ENCODE assay signal across 28 cellular contexts in genomic region chr15:80787238-80787805, GRCh38. TPM values are rescaled to one million over a fixed set of nuclear protein-coding genes. Genes with fewer than 3 reads are reported as not detected.
DNase-seq lines count a peak whose midpoint lies in the region; ATAC-seq, FAIRE-seq and TF ChIP-seq lines count a peak whose summit lies in the region.
"Had no signal": no experiment of that assay in that cellular context is flagged by ENCODE, and none has a peak within 500 bp of the region (broad histone marks: within the 10 kb centered on the region; RNA-seq: fewer than 3 reads in every experiment).

No MANE protein-coding gene starts in this region.

- CTCF ChIA-PET in AG04449 (lab: Yijun Ruan, JAX) (interaction anchor here (1.0 to 8.2 kb wide), 9 partner anchors 9 to 478 kb away, joined by 3 to 69 read pairs (median 4); partner anchors contain the start of gene CEMIP), K562 (lab: Yijun Ruan, JAX; ENCODE audit: low intra/inter-chr PET ratio) (no interaction called here)

- intact Hi-C loops in K562 (cut with micrococcal nuclease) = no loop called here

- H3K27me3 ChIP-seq in H7 (ENCODE audit: control insufficient read depth, insufficient read depth, low read length) = no peaks in the 10 kb centered on the region
- H3K27me3 ChIP-seq in K562 (ENCODE audit: control insufficient read depth in 2 of 2, insufficient read depth in 2 of 2, low read length in 2 of 2) = peaks cover 5 to 21% of the 10 kb centered on the region in 2 experiments; a peak in 3 of 5 replicates
- H3K27me3 ChIP-seq: brain microvascular endothelial cell, upper lobe of left lung had no signal

- H3K79me2 ChIP-seq in K562 (ENCODE audit: control insufficient read depth, insufficient read depth, low read length) = no peaks in the 10 kb centered on the region

- no TSS peak for BruUV-seq in K562 (replicated peaks; lab: Mats Ljungman, UMichigan)

- POLR2A ChIA-PET in AG04449 (lab: Yijun Ruan, JAX) (interaction anchor here (0.9 to 2.6 kb wide), 3 partner anchors 8 to 308 kb away, joined by 3 to 10 read pairs (median 3); partner anchors contain the start of gene CEMIP), K562 (lab: Yijun Ruan, JAX) (no interaction called here)

- H3K9me3 ChIP-seq in K562 (replicated peaks; ENCODE audit: control insufficient read depth, insufficient read depth, low read depth, low read length) = no peaks in the 10 kb centered on the region
- H3K9me3 ChIP-seq: A549, adrenal gland, psoas muscle, upper lobe of left lung had no signal

- peaks cover 6% of the 10 kb centered on the region; the same call in 1 of the 2 replicates for H4K20me1 ChIP-seq in K562 (replicated peaks; ENCODE audit: control insufficient read depth, insufficient read depth, low read length)

- H3K4me3 ChIP-seq in AG04449 (ENCODE audit: low read depth, low read length) (no peak overlapping the region), H7 (ENCODE audit: insufficient read depth, low read depth, low read length) (no peak overlapping the region), K562 (no peak overlapping the region)
- H3K4me3 ChIP-seq: A549, adrenal gland, coronary artery, psoas muscle, upper lobe of left lung had no signal

- WGBS in K562 (ENCODE audit: insufficient coverage, low coverage, missing lambda C conversion rate) = 3% methylated on average over 3 of the region's 3 CpGs

- no peak for TF ChIP-seq RAD21 in K562 (CRISPR knock-in tag; conservative IDR thresholded peaks at IDR 0.05 in 1 of 2, IDR thresholded peaks at IDR 0.05 in 1 of 2)

- H3K36me3 ChIP-seq in H7 (replicated peaks; ENCODE audit: control insufficient read depth, insufficient read depth, low read length) = no peaks in the 10 kb centered on the region
- H3K36me3 ChIP-seq in K562 (ENCODE audit: control insufficient read depth, insufficient read depth, low read length) = no peaks in the 10 kb centered on the region
- H3K36me3 ChIP-seq: adrenal gland, brain microvascular endothelial cell, upper lobe of left lung had no signal

- no peak for FAIRE-seq in K562 (lab: Jason Lieb, UNC)
- FAIRE-seq: A549, D721Med, GM12892 had no signal

- TF ChIP-seq CTCF in AG04449 (IDR thresholded peaks at IDR 0.05; ENCODE audit: insufficient read depth, low read length, missing control alignments) (peak; percentile 29), K562 (IDR thresholded peaks at IDR 0.05 in 2 of 3, conservative IDR thresholded peaks at IDR 0.05 in 1 of 3; ENCODE audit: insufficient read depth in 2 of 3, low read depth in 1 of 3, low read length in 3 of 3) (no peak)

- no peaks in the 10 kb centered on the region for H3K9me1 ChIP-seq in K562 (ENCODE audit: control insufficient read depth, insufficient read depth, low read length)

- no peak overlapping the region for H2AFZ ChIP-seq in K562 (ENCODE audit: low read depth, low read length)

- no peak overlapping the region for H3K27ac ChIP-seq in K562 (ENCODE audit: extremely low read depth, low read depth, low read length)
- H3K27ac ChIP-seq: A549, adrenal gland, brain microvascular endothelial cell, coronary artery, psoas muscle, upper lobe of left lung had no signal

- in situ Hi-C loops in K562 (cut with MboI) = no loop called here

- TF ChIP-seq POLR2A in K562 (conservative IDR thresholded peaks at IDR 0.05) = no peak

- H3K4me2 ChIP-seq in K562 (ENCODE audit: insufficient read depth, low read length) = no peak overlapping the region
- H3K4me2 ChIP-seq: A549 had no signal

- no peak overlapping the region for H3K9ac ChIP-seq in K562 (ENCODE audit: insufficient read depth in 1 of 2, low read depth in 2 of 2, low read length in 2 of 2)

- DNase-seq in AG04449 (ENCODE audit: low read depth, low spot score) = no peak
- peak; percentile 61 for DNase-seq in H7
- no peak for DNase-seq in K562 (ENCODE audit: extremely low read depth in 1 of 4, low spot score in 3 of 4)
- DNase-seq in iPS-NIHi7 (ENCODE audit: extremely low spot score) = peak; percentile 35
- no peak for DNase-seq in stimulated activated naive CD8-positive, alpha-beta T cell treated with anti-CD3 and anti-CD28 coated beads, Interleukin-15, Interleukin-2, amounts not matched to agents 100 U/mL and 50 U/mL, for 24 hours
- DNase-seq in SKM-1 (lab: John Stamatoyannopoulos, UW; ENCODE audit: unreplicated experiment) = no peak
- DNase-seq: activated CD4-positive, alpha-beta T cell treated with anti-CD3 and anti-CD28 coated beads, Interleukin-2, amount 10 ng/mL, durations not matched to agents 24 days and 14 days; activated naive CD4-positive, alpha-beta T cell treated with Interleukin-2 at 50 U/mL for 16 hours; activated T-cell treated with anti-CD3 and anti-CD28 coated beads, Interleukin-2, amount 50 U/mL, for 48 hours; adrenal gland; brain microvascular endothelial cell; KG1; MM.1S; NCI-H1436; NCI-H510A treated with DMSO at 0.1 percent for 48 hours; NK-92 treated with Interleukin-12 subunit alpha and Interleukin-12 subunit beta, amount 100 ng/mL, for 24 hours; psoas muscle; SIG-M5; T-helper 1 cell; upper lobe of left lung had no signal

- ATAC-seq in K562 (no peak), HG02970 (IDR thresholded peaks at IDR 0.05; ENCODE audit: low FRiP score, unreplicated experiment) (no peak), HG02852 (IDR thresholded peaks at IDR 0.05; ENCODE audit: unreplicated experiment) (no peak)
- ATAC-seq in stimulated activated naive CD8-positive, alpha-beta T cell treated with anti-CD3 and anti-CD28 coated beads, Interleukin-15, Interleukin-2, amounts not matched to agents 100 U/mL and 50 U/mL, for 24 hours = no peak
- ATAC-seq: HCT116, Panc1, psoas muscle had no signal

- H3K4me1 ChIP-seq in K562 (replicated peaks in 1 of 2; ENCODE audit: control insufficient read depth in 2 of 2, insufficient read depth in 2 of 2, low read length in 2 of 2) = no peaks in the 10 kb centered on the region
- H3K4me1 ChIP-seq: A549, adrenal gland, psoas muscle had no signal

- no peak for TF ChIP-seq EP300 in K562 (IDR thresholded peaks at IDR 0.05; ENCODE audit: low read length)

TF ChIP-seq in K562, 482 proteins besides CTCF, POLR2A, EP300 and RAD21:
- TF ChIP-seq WHSC1 (IDR thresholded peaks at IDR 0.05; ENCODE audit: low read length) = no peak
- peak; percentile 36 for TF ChIP-seq RFX1 (IDR thresholded peaks at IDR 0.05)

RNA-seq across cellular contexts. Expression of gene CEMIP, which starts 8.2 kb away (rescaled TPM):
- total RNA-seq in H7 (2014; rRNA removed; shearing (Covaris generic)) = 0.03 TPM in 1 of 2 replicates, not detected in the other
- not detected in 2 replicates for total RNA-seq in K562 (2011; cell fraction: chromatin; rRNA removed; ENCODE audit: low replicate concordance)
- total RNA-seq in K562 (2011; cell fraction: nucleolus; rRNA removed) = not detected in 2 replicates
- total RNA-seq in K562 (2011; cell fraction: nucleoplasm; rRNA removed) = not detected in 2 replicates
- total RNA-seq in K562 (2014; rRNA removed) (not detected in 2 replicates), K562 (2014; rRNA removed; fragmentation: Illumina TruSeq; extraction: Trizol) (not detected in 2 replicates), K562 (2015; rRNA removed; fragmentation: Illumina TruSeq; extraction: Trizol) (not detected in 2 replicates), K562 (2021) (0.33 and 0.36 TPM in 2 replicates)
- polyA plus RNA-seq in K562 (2011; rRNA removed) (not detected in 2 replicates), K562 (2014; fragmentation: Illumina TruSeq; extraction: Trizol) (not detected in 2 replicates), K562 (2014; fragmentation: Nextera tagmentation; extraction: Ambion mirVana) (not detected), K562 (2014; rRNA removed) (not detected in 2 replicates)
- polyA plus RNA-seq in K562 (2011; cell fraction: cytosol; rRNA removed) = not detected in 2 replicates
- polyA plus RNA-seq in K562 (2011; cell fraction: nucleus; rRNA removed) = 0.01 TPM in 1 of 2 replicates, not detected in the other
- polyA plus RNA-seq in K562 (2012) = 0.46 and 0.97 TPM in 2 replicates
- not detected in 2 replicates for polyA minus RNA-seq in K562 (2011; rRNA and poly(A)+ RNA removed)
- not detected in 2 replicates for polyA minus RNA-seq in K562 (2011; cell fraction: cytosol; rRNA and poly(A)+ RNA removed)
- polyA minus RNA-seq in K562 (2011; cell fraction: nucleus; rRNA and poly(A)+ RNA removed) = not detected in 2 replicates
- total RNA-seq: activated CD4-positive, alpha-beta T cell treated with anti-CD3 and anti-CD28 coated beads, Interleukin-2, amount 10 ng/mL, durations not matched to agents 24 days and 14 days had no signal

Comparison
In these comparisons a context has a peak if more than half of its experiments do, and no peak if none do; other contexts are left out.
1. DNase-seq: peak in H7 (single experiment) and iPS-NIHi7 (single experiment); none in AG04449 (single experiment), K562 (0 of 4), stimulated activated naive CD8-positive, alpha-beta T cell treated with anti-CD3 and anti-CD28 coated beads, Interleukin-15, Interleukin-2, amounts not matched to agents 100 U/mL and 50 U/mL, for 24 hours (single experiment) and SKM-1 (single experiment).